ENCODE assay signal across 19 cellular contexts in the genomic region with DNA sequence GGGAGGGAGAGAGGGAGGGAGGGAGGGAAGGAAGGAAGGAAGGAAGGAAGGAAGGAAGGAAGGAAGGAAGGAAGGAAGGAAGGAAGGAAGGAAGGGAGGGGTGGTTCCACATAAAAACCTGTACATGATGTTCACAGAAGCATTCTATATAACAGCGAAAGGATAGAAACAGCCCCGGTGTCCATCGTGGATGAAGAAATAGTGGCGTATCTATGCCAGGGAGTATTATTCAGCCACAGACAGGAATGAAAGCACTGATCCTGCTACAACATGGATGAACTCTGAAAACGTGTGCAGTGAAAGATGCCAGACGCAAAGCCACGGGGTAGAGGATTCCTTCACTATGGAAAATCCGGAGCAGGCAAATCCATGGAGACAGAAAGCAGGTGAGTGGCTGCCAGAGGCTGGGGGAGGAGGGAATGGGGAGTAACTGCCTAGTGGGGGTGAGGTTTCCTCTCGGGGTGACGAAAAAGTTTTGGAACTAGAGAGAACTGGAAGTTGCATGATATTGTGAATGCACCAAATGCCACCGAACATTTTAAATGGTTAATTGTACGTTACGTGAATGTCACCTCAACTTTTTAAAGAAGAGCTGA.
DNase-seq lines count a peak whose midpoint lies in the region; ATAC-seq, FAIRE-seq and TF ChIP-seq lines count a peak whose summit lies in the region.
"Had no signal": no experiment of that assay in that cellular context is flagged by ENCODE, and none has a peak within 500 bp of the region (broad histone marks: within the 10 kb centered on the region; RNA-seq: fewer than 3 reads in every experiment).

No MANE protein-coding gene starts in this region.

- DNase-seq in A673 (ENCODE audit: low spot score) = peak; percentile 93
- DNase-seq in kidney = peak; percentile 0
- no peak for DNase-seq in psoas muscle
- no peak for DNase-seq in NCI-H82 (lab: John Stamatoyannopoulos, UW)
- DNase-seq: 8988T; C1 segment of cervical spinal cord; Caco-2; CD4-positive, alpha-beta memory T cell; DMS153; DND-41; GM23248; H9 had no signal

- no peak for FAIRE-seq in kidney (lab: Jason Lieb, UNC)
- FAIRE-seq: A549, G401.6, GM12892 had no signal

- TSS peak; percentile 81 for BruUV-seq in A673 (replicated peaks; lab: Mats Ljungman, UMichigan)

- no peaks in the 10 kb centered on the region for H3K27me3 ChIP-seq in A673 (replicated peaks; ENCODE audit: insufficient read depth, low read depth, low read length, poor library complexity)
- H3K27me3 ChIP-seq in psoas muscle (ENCODE audit: insufficient read depth in 3 of 3, low read length in 2 of 3) = peaks cover 0 to 3% (median 0%) of the 10 kb centered on the region in 3 donors
- peaks cover 0 to 6% (median 0%) of the 10 kb centered on the region in 3 donors for H3K27me3 ChIP-seq in skeletal muscle tissue (ENCODE audit: control insufficient read depth in 3 of 3, insufficient read depth in 3 of 3, low read length in 3 of 3)

- H3K9ac ChIP-seq in kidney (ENCODE audit: low read length in 2 of 2) (no peak overlapping the region), skeletal muscle tissue (ENCODE audit: low read depth in 1 of 3, low read length in 3 of 3) (no peak overlapping the region)
- H3K9ac ChIP-seq: GM23248 had no signal

- peaks cover 27% of the 10 kb centered on the region for H3K9me3 ChIP-seq in A673 (ENCODE audit: low read depth, low read length, poor library complexity, severe bottlenecking)
- H3K9me3 ChIP-seq in kidney (ENCODE audit: control insufficient read depth in 1 of 2, low read length in 2 of 2) = peaks cover 0 to 16% of the 10 kb centered on the region in 2 donors
- no peaks in the 10 kb centered on the region for H3K9me3 ChIP-seq in psoas muscle
- H3K9me3 ChIP-seq in skeletal muscle tissue (ENCODE audit: control insufficient read depth in 3 of 3, low read length in 3 of 3) = peaks cover 0 to 2% (median 0%) of the 10 kb centered on the region in 3 donors

- H3K4me1 ChIP-seq in A673 (ENCODE audit: insufficient read depth, low read length, poor library complexity, severe bottlenecking) = peaks cover 47% of the 10 kb centered on the region
- H3K4me1 ChIP-seq in kidney (ENCODE audit: control insufficient read depth in 1 of 2, insufficient read depth in 1 of 2, low read depth in 1 of 2, low read length in 2 of 2) = no peaks in the 10 kb centered on the region
- peaks cover 43% of the 10 kb centered on the region for H3K4me1 ChIP-seq in psoas muscle
- peaks cover 39 to 51% (median 51%) of the 10 kb centered on the region in 3 donors for H3K4me1 ChIP-seq in skeletal muscle tissue (ENCODE audit: control insufficient read depth in 3 of 3, insufficient read depth in 3 of 3, low read length in 3 of 3)
- H3K4me1 ChIP-seq: A549, Caco-2 had no signal

- H3K4me3 ChIP-seq in A673 (ENCODE audit: low read depth, low read length, poor library complexity, severe bottlenecking) (peak overlapping the region; percentile 65), kidney (ENCODE audit: low read length in 2 of 2) (no peak overlapping the region), psoas muscle (no peak overlapping the region), skeletal muscle tissue (ENCODE audit: low read length in 3 of 3) (no peak overlapping the region)
- H3K4me3 ChIP-seq: A549, GM23248 had no signal

- peak overlapping the region; percentile 99 for H3K27ac ChIP-seq in A673 (ENCODE audit: low read depth, low read length, poor library complexity, severe bottlenecking)
- no peak overlapping the region for H3K27ac ChIP-seq in kidney (ENCODE audit: low read depth in 2 of 2, low read length in 2 of 2)
- peak overlapping the region; percentile 92 for H3K27ac ChIP-seq in psoas muscle
- H3K27ac ChIP-seq in skeletal muscle tissue (ENCODE audit: low read depth, low read length) = peak overlapping the region; percentile 89
- H3K27ac ChIP-seq: A549, GM23248 had no signal

- POLR2A ChIA-PET in A673 (lab: Charles Lee; ENCODE audit: low non-redundant PET) = no interaction called here

- ATAC-seq in psoas muscle (no peak), HG02884 (IDR thresholded peaks at IDR 0.05; ENCODE audit: unreplicated experiment) (no peak), HG02642 (IDR thresholded peaks at IDR 0.05; ENCODE audit: poor library complexity, unreplicated experiment) (no peak)
- ATAC-seq: A549, HCT116 had no signal

- 81 to 89% (median 86%) methylated on average over 13 of the region's 13 CpGs for WGBS in psoas muscle, 3 donors

- intact Hi-C loops in A673 (cut with micrococcal nuclease; ENCODE audit: unreplicated experiment) (no loop called here), kidney (cut with DNase I) (no loop called here), psoas muscle (cut with DNase I) (no loop called here)

- CTCF ChIA-PET in A673 (lab: Charles Lee) = no interaction called here

- no peak for TF ChIP-seq CTCF in A673 (conservative IDR thresholded peaks at IDR 0.05; ENCODE audit: low read depth, low read length)
- TF ChIP-seq CTCF in kidney (IDR thresholded peaks at IDR 0.05; ENCODE audit: borderline replicate concordance, extremely low read depth, insufficient read depth) = no peak
- no peak for TF ChIP-seq CTCF in psoas muscle (IDR thresholded peaks at IDR 0.05)

- H3K36me3 ChIP-seq in A673 (ENCODE audit: insufficient read depth, low read length, poor library complexity, severe bottlenecking) (peaks cover 40% of the 10 kb centered on the region), kidney (ENCODE audit: control insufficient read depth in 1 of 2, insufficient read depth in 2 of 2, low read length in 2 of 2) (no peaks in the 10 kb centered on the region), psoas muscle (ENCODE audit: insufficient read depth in 1 of 2, low read depth in 1 of 2) (peaks cover 0 to 28% of the 10 kb centered on the region in 2 donors), skeletal muscle tissue (ENCODE audit: control insufficient read depth in 3 of 3, insufficient read depth in 3 of 3, low read length in 3 of 3) (peaks cover 7 to 24% (median 22%) of the 10 kb centered on the region in 3 donors)

Comparison
In these comparisons a context has a peak if more than half of its experiments do, and no peak if none do; other contexts are left out.
1. DNase-seq: peak in A673 (single experiment) and kidney (single experiment); none in psoas muscle (0 of 2) and NCI-H82 (single experiment).
2. H3K27ac ChIP-seq: peak in A673 (single experiment), psoas muscle (single experiment) and skeletal muscle tissue (single experiment); none in kidney (0 of 2).